In genomic region chr7:55431898-55432297, GRCh38 we compare ENCODE assay signal across 15 cellular contexts.
DNase-seq lines count a peak whose midpoint lies in the region; ATAC-seq, FAIRE-seq and TF ChIP-seq lines count a peak whose summit lies in the region.
"Had no signal": no experiment of that assay in that cellular context is flagged by ENCODE, and none has a peak within 500 bp of the region (broad histone marks: within the 10 kb centered on the region; RNA-seq: fewer than 3 reads in every experiment).

No MANE protein-coding gene starts in this region.

- ATAC-seq in pancreas, result peak; percentile 40 to 71 (median 55)
- ATAC-seq: A549; CD8-positive, alpha-beta T cell had no signal

- in situ Hi-C loops in transverse colon (cut with MboI; ENCODE audit: low pct_ligation_motif_present in 1 of 4, low pct_unique_long_range_greater_than_20kb in 1 of 4, low sequenced_read_pairs in 3 of 4), result loop anchor here in 1 of 4 donors (10.0 kb wide), 1 partner anchor 163 kb away; no protein-coding TSS in a partner anchor

- intact Hi-C loops in pancreas (cut with DNase I) (no loop called here), transverse colon (cut with DNase I; ENCODE audit: low total_unique reads) (no loop called here)

- H3K27me3 ChIP-seq in pancreas (no peaks in the 10 kb centered on the region), transverse colon (no peaks in the 10 kb centered on the region), H7 (ENCODE audit: control insufficient read depth, insufficient read depth, low read length) (no peaks in the 10 kb centered on the region)
- H3K27me3 ChIP-seq: BE2C had no signal

- TF ChIP-seq POLR2A in transverse colon (IDR thresholded peaks at IDR 0.05), result peak; percentile 44

- TF ChIP-seq EP300 in transverse colon (IDR thresholded peaks at IDR 0.05; ENCODE audit: low read depth), result no peak

- FAIRE-seq in pancreas (lab: Jason Lieb, UNC), result peak; percentile 45
- FAIRE-seq: A549 had no signal

- H3K9me3 ChIP-seq in pancreas (no peaks in the 10 kb centered on the region), transverse colon (no peaks in the 10 kb centered on the region)
- H3K9me3 ChIP-seq: A549, BE2C, Caco-2 had no signal

- WGBS in pancreas, 2 donors, result 10 to 11% methylated on average over 2 of the region's 2 CpGs
- WGBS in transverse colon (ENCODE audit: low coverage in 1 of 2), 2 donors, result 38% methylated on average over 2 of the region's 2 CpGs; no CpG with 5 or more reads in 1 of the 2 donors

- H3K4me1 ChIP-seq in pancreas (peaks cover 0 to 12% (median 0%) of the 10 kb centered on the region in 3 donors), transverse colon (peaks cover 0 to 32% (median 17%) of the 10 kb centered on the region in 4 donors)
- H3K4me1 ChIP-seq: A549, BE2C, Caco-2 had no signal

- no peak overlapping the region for H3K4me3 ChIP-seq in LNCaP clone FGC (ENCODE audit: low read depth, low read length)
- H3K4me3 ChIP-seq in pancreas, result no peak overlapping the region
- H3K4me3 ChIP-seq in transverse colon, result no peak overlapping the region
- no peak overlapping the region for H3K4me3 ChIP-seq in H7 (ENCODE audit: insufficient read depth, low read depth, low read length)
- H3K4me3 ChIP-seq: A549, GM23248 had no signal

- DNase-seq in LNCaP clone FGC (ENCODE audit: low read depth) (peak; percentile 79), kidney tubule cell (ENCODE audit: low spot score) (peak; percentile 9), pancreas (no peak), transverse colon (peak; percentile 58), COLO668 (lab: John Stamatoyannopoulos, UW; ENCODE audit: unreplicated experiment) (no peak), NCI-H2029 treated with DMSO at 0.1 percent for 48 hours (lab: John Stamatoyannopoulos, UW) (no peak), H7 (no peak)
- DNase-seq: BE2C; Caco-2; CD8-positive, alpha-beta T cell; DMS53; GM23248; H9; IMR-90 had no signal

- no peak for TF ChIP-seq CTCF in LNCaP clone FGC (IDR thresholded peaks at IDR 0.05; ENCODE audit: control insufficient read depth, extremely low read depth, insufficient read depth)
- TF ChIP-seq CTCF in pancreas (IDR thresholded peaks at IDR 0.05), result no peak
- no peak for TF ChIP-seq CTCF in transverse colon (IDR thresholded peaks at IDR 0.05)

- H3K27ac ChIP-seq in pancreas, result no peak overlapping the region
- H3K27ac ChIP-seq in transverse colon, result peak overlapping the region; percentile 65 to 77 (median 74)
- H3K27ac ChIP-seq: A549, GM23248 had no signal

- H3K36me3 ChIP-seq in pancreas, result no peaks in the 10 kb centered on the region
- no peaks in the 10 kb centered on the region for H3K36me3 ChIP-seq in transverse colon
- H3K36me3 ChIP-seq in H7 (replicated peaks; ENCODE audit: control insufficient read depth, insufficient read depth, low read length), result no peaks in the 10 kb centered on the region
- H3K36me3 ChIP-seq: BE2C had no signal

Comparison
In these comparisons a context has a peak if more than half of its experiments do, and no peak if none do; other contexts are left out.
1. DNase-seq: peak in LNCaP clone FGC (single experiment), kidney tubule cell (single experiment) and transverse colon (single experiment); none in pancreas (0 of 6), COLO668 (single experiment), NCI-H2029 treated with DMSO at 0.1 percent for 48 hours (single experiment) and H7 (single experiment).
2. H3K27ac ChIP-seq: peak in transverse colon (4 of 4); none in pancreas (0 of 4).